ENCODE assay signal across 25 cellular contexts in genomic region chr2:149849133-149849532, GRCh38.
"Had no signal": no experiment of that assay in that cellular context is flagged by ENCODE, and none has a peak within 500 bp of the region (broad histone marks: within the 10 kb centered on the region; RNA-seq: fewer than 3 reads in every experiment).

No MANE protein-coding gene starts in this region.

- H3K4me3 ChIP-seq: colonic mucosa, esophagus squamous epithelium, gastroesophageal sphincter had no signal

- H3K9me3 Mint-ChIP-seq: activated CD4-positive, alpha-beta T cell treated with anti-CD3 and anti-CD28 coated beads, Interleukin-2, amount 10 ng/mL, durations not matched to agents 24 days and 14 days had no signal

- ATAC-seq: activated CD4-positive, alpha-beta T cell treated with anti-CD3 and anti-CD28 coated beads for 36 hours; activated CD8-positive, alpha-beta memory T cell treated with anti-CD3 and anti-CD28 coated beads, Interleukin-2, amount 10 ng/mL, durations not matched to agents 7 days and 5 days; activated CD8-positive, alpha-beta T cell treated with anti-CD3 and anti-CD28 coated beads, Interleukin-2, amount 10 ng/mL, durations not matched to agents 7 days and 5 days; gastroesophageal sphincter had no signal

- DNase-seq: activated CD4-positive, alpha-beta memory T cell treated with anti-CD3 and anti-CD28 coated beads for 36 hours; activated CD4-positive, alpha-beta T cell treated with anti-CD3 and anti-CD28 coated beads for 36 hours; activated CD4-positive, alpha-beta T cell treated with anti-CD3 and anti-CD28 coated beads, Interleukin-2, amount 10 ng/mL, durations not matched to agents 24 days and 14 days; activated CD4-positive, CD25-positive, alpha-beta regulatory T cell; activated CD4-positive, CD25-positive, alpha-beta regulatory T cell treated with anti-CD3 and anti-CD28 coated beads, Interleukin-2, amount 50 U/mL, for 72 hours; activated CD8-positive, alpha-beta memory T cell treated with anti-CD3 and anti-CD28 coated beads, Interleukin-2, amount 10 ng/mL, durations not matched to agents 7 days and 5 days; activated CD8-positive, alpha-beta memory T cell treated with anti-CD3 and anti-CD28 coated beads, Interleukin-2, amount 50 U/mL, for 4 hours; activated CD8-positive, alpha-beta T cell treated with anti-CD3 and anti-CD28 coated beads, Interleukin-2, amount 10 ng/mL, durations not matched to agents 7 days and 5 days; activated effector memory CD4-positive, alpha-beta T cell treated with anti-CD3 and anti-CD28 coated beads, Interleukin-2, amount 50 U/mL, for 16 hours; activated naive CD4-positive, alpha-beta T cell treated with anti-CD3 and anti-CD28 coated beads for 36 hours; activated naive CD8-positive, alpha-beta T cell treated with anti-CD3 and anti-CD28 coated beads, Interleukin-2, amount 10 ng/mL, durations not matched to agents 7 days and 5 days; activated T-cell treated with anti-CD3 and anti-CD28 coated beads, Interleukin-2, amount 50 U/mL, for 1 hour; activated T-cell treated with anti-CD3 and anti-CD28 coated beads, Interleukin-2, amount 50 U/mL, for 48 hours; amniotic stem cell; anterior cingulate cortex; caudate nucleus; colonic mucosa; effector CD8-positive, alpha-beta T cell; esophagus squamous epithelium; foreskin melanocyte; T-helper 2 cell had no signal

- H3K36me3 Mint-ChIP-seq: activated CD4-positive, alpha-beta memory T cell treated with anti-CD3 and anti-CD28 coated beads for 36 hours had no signal

- H3K27ac Mint-ChIP-seq: activated CD4-positive, alpha-beta memory T cell treated with anti-CD3 and anti-CD28 coated beads for 36 hours; activated CD4-positive, alpha-beta T cell treated with anti-CD3 and anti-CD28 coated beads for 36 hours; activated CD4-positive, alpha-beta T cell treated with anti-CD3 and anti-CD28 coated beads, Interleukin-2, amount 10 ng/mL, durations not matched to agents 24 days and 14 days; activated CD8-positive, alpha-beta memory T cell treated with anti-CD3 and anti-CD28 coated beads, Interleukin-2, amount 10 ng/mL, durations not matched to agents 7 days and 5 days; activated CD8-positive, alpha-beta T cell treated with anti-CD3 and anti-CD28 coated beads, Interleukin-2, amount 10 ng/mL, durations not matched to agents 7 days and 5 days; activated naive CD4-positive, alpha-beta T cell treated with anti-CD3 and anti-CD28 coated beads for 36 hours; activated naive CD4-positive, alpha-beta T cell treated with anti-CD3 and anti-CD28 coated beads, Interleukin-2, amount 50 U/mL, for 24 hours; activated naive CD8-positive, alpha-beta T cell treated with anti-CD3 and anti-CD28 coated beads, Interleukin-2, amount 10 ng/mL, durations not matched to agents 7 days and 5 days; activated T-helper 1 cell treated with anti-CD3 and anti-CD28 coated beads, Interleukin-12 subunit alpha, Interleukin-12 subunit beta, Interleukin-2, Interleukin-4 antibody, amounts not matched to agents 30 ng/mL and 10 ng/mL and 1 ng/mL, durations not matched to agents 14 hours and 24 hours and 36 hours; activated T-helper 2 cell treated with anti-CD3 and anti-CD28 coated beads, Interferon-gamma antibody, Interleukin-2, Interleukin-4, amounts not matched to agents 10 μg/mL and 5 μg/mL and 100 μg/mL, durations not matched to agents 14 hours and 24 hours and 36 hours had no signal
